Comparison of ENCODE assay signal across 17 cellular contexts in genomic region chr14:69741055-69741454, GRCh38. TPM values are rescaled to one million over a fixed set of nuclear protein-coding genes. Genes with fewer than 3 reads are reported as not detected.
"Had no signal": no experiment of that assay in that cellular context is flagged by ENCODE, and none has a peak within 500 bp of the region (broad histone marks: within the 10 kb centered on the region; RNA-seq: fewer than 3 reads in every experiment).

No MANE protein-coding gene starts in this region.

- H3K27me3 ChIP-seq: cardiac muscle cell, upper lobe of left lung had no signal

- H3K4me3 Mint-ChIP-seq: activated CD8-positive, alpha-beta T cell treated with anti-CD3 and anti-CD28 coated beads for 36 hours; activated T-helper 1 cell treated with anti-CD3 and anti-CD28 coated beads, Interleukin-12 subunit alpha, Interleukin-12 subunit beta, Interleukin-2, Interleukin-4 antibody, amounts not matched to agents 30 ng/mL and 10 ng/mL and 1 ng/mL, durations not matched to agents 14 hours and 24 hours and 36 hours; memory B cell; nephron had no signal

- ATAC-seq: activated CD8-positive, alpha-beta T cell treated with anti-CD3 and anti-CD28 coated beads for 36 hours; psoas muscle had no signal

- H3K9me3 ChIP-seq: psoas muscle had no signal

- H3K36me3 ChIP-seq: cardiac muscle cell, upper lobe of left lung had no signal

- H3K4me3 ChIP-seq: cardiac muscle cell, coronary artery, psoas muscle, upper lobe of left lung had no signal

- DNase-seq: activated CD4-positive, alpha-beta T cell treated with anti-CD3 and anti-CD28 coated beads for 1 hour; activated CD8-positive, alpha-beta T cell treated with anti-CD3 and anti-CD28 coated beads for 36 hours; activated naive CD4-positive, alpha-beta T cell treated with Interleukin-2 at 50 U/mL for 16 hours; effector CD4-positive, alpha-beta T cell; occipital lobe; psoas muscle; stimulated activated CD4-positive, alpha-beta T cell treated with anti-CD3 and anti-CD28 coated beads, Interleukin-2, amount 100 ng/mL, for 48 hours; stimulated activated naive CD4-positive, alpha-beta T cell treated with Interleukin-2 at 50 U/mL for 16 hours; T-helper 9 cell; upper lobe of left lung had no signal

- H3K27me3 Mint-ChIP-seq: activated CD8-positive, alpha-beta T cell treated with anti-CD3 and anti-CD28 coated beads for 36 hours had no signal

- H3K4me1 ChIP-seq: psoas muscle, upper lobe of left lung had no signal

- H3K4me1 Mint-ChIP-seq: memory B cell, nephron had no signal

- H3K27ac ChIP-seq: cardiac muscle cell, coronary artery, psoas muscle, upper lobe of left lung had no signal

- H3K27ac Mint-ChIP-seq: activated CD8-positive, alpha-beta T cell treated with anti-CD3 and anti-CD28 coated beads for 36 hours; activated T-helper 1 cell treated with anti-CD3 and anti-CD28 coated beads, Interleukin-12 subunit alpha, Interleukin-12 subunit beta, Interleukin-2, Interleukin-4 antibody, amounts not matched to agents 30 ng/mL and 10 ng/mL and 1 ng/mL, durations not matched to agents 14 hours and 24 hours and 36 hours; memory B cell; nephron had no signal

RNA-seq across cellular contexts. Expression of gene SLC10A1, which starts 56.0 kb away (rescaled TPM):
- total RNA-seq: activated CD8-positive, alpha-beta T cell treated with anti-CD3 and anti-CD28 coated beads for 36 hours; activated T-helper 1 cell treated with anti-CD3 and anti-CD28 coated beads, Interleukin-12 subunit alpha, Interleukin-12 subunit beta, Interleukin-2, Interleukin-4 antibody, amounts not matched to agents 30 ng/mL and 10 ng/mL and 1 ng/mL, durations not matched to agents 14 hours and 24 hours and 36 hours; astrocyte; cardiac muscle cell; endothelial cell of umbilical vein; occipital lobe; psoas muscle; upper lobe of left lung had no signal
